Comparison of ENCODE assay signal across 2 cellular contexts in genomic region chr15:68207176-68207935, GRCh38.
TF ChIP-seq lines count a peak whose summit lies in the region.

No MANE protein-coding gene starts in this region.

TF ChIP-seq in HCT116, 20 proteins besides CTCF, POLR2A, EP300 and RAD21:
- no peak for TF ChIP-seq ELF1 (IDR thresholded peaks at IDR 0.05; ENCODE audit: borderline replicate concordance, low read depth)
- no peak for TF ChIP-seq EZH2phosphoT487 (IDR thresholded peaks at IDR 0.05; ENCODE audit: borderline replicate concordance)
- TF ChIP-seq SRF (IDR thresholded peaks at IDR 0.05; ENCODE audit: low read depth): no peak
- TF ChIP-seq SIN3A (IDR thresholded peaks at IDR 0.05; ENCODE audit: low read depth): no peak
- TF ChIP-seq REST (IDR thresholded peaks at IDR 0.05; ENCODE audit: low read depth): no peak
- TF ChIP-seq SP1 (IDR thresholded peaks at IDR 0.05; ENCODE audit: low read depth): no peak
- TF ChIP-seq EZH2 (IDR thresholded peaks at IDR 0.05): no peak
- TF ChIP-seq YY1 (IDR thresholded peaks at IDR 0.05; ENCODE audit: extremely low read depth, insufficient replicate concordance, low read depth, low read length): no peak
- no peak for TF ChIP-seq EGR1 (IDR thresholded peaks at IDR 0.05; ENCODE audit: low read depth)
- no peak for TF ChIP-seq CBX3 (IDR thresholded peaks at IDR 0.05; ENCODE audit: low read depth)
- no peak for TF ChIP-seq MAX (IDR thresholded peaks at IDR 0.05)
- no peak for TF ChIP-seq CEBPB (IDR thresholded peaks at IDR 0.05; ENCODE audit: low read depth)
- TF ChIP-seq ZBTB33 (IDR thresholded peaks at IDR 0.05; ENCODE audit: extremely low read depth, insufficient replicate concordance, low read length): no peak
- no peak for TF ChIP-seq FOSL1 (IDR thresholded peaks at IDR 0.05; ENCODE audit: low read depth)
- TF ChIP-seq ATF3 (IDR thresholded peaks at IDR 0.05): no peak
- TF ChIP-seq JUND (IDR thresholded peaks at IDR 0.05): no peak
- TF ChIP-seq TCF7L2 (IDR thresholded peaks at IDR 0.05; ENCODE audit: borderline replicate concordance, extremely low read depth, insufficient read depth, insufficient read length): no peak
- TF ChIP-seq ZFX (IDR thresholded peaks at IDR 0.05): no peak

TF ChIP-seq in GM12878, 131 proteins besides CTCF, POLR2A, EP300 and RAD21:
- TF ChIP-seq RB1 (IDR thresholded peaks at IDR 0.05; ENCODE audit: borderline replicate concordance): no peak
- no peak for TF ChIP-seq PAX8 (IDR thresholded peaks at IDR 0.05)
- no peak for TF ChIP-seq ASH2L (IDR thresholded peaks at IDR 0.05; ENCODE audit: borderline replicate concordance, low read depth)
